ENCODE assay signal across 9 cellular contexts in genomic region chr1:216119600-216119999, GRCh38.
DNase-seq lines count a peak whose midpoint lies in the region; ATAC-seq and TF ChIP-seq lines count a peak whose summit lies in the region.
"Had no signal": no experiment of that assay in that cellular context is flagged by ENCODE, and none has a peak within 500 bp of the region (broad histone marks: within the 10 kb centered on the region; RNA-seq: fewer than 3 reads in every experiment).

No MANE protein-coding gene starts in this region.

- no peak overlapping the region for H2AFZ ChIP-seq in neural progenitor cell (replicated peaks)

- no peaks in the 10 kb centered on the region for H3K36me3 Mint-ChIP-seq in neural progenitor cell
- H3K36me3 Mint-ChIP-seq: brain had no signal

- no peaks in the 10 kb centered on the region for H3K9me3 Mint-ChIP-seq in neural progenitor cell

- H4K20me1 ChIP-seq in neural progenitor cell (ENCODE audit: low read depth) = no peaks in the 10 kb centered on the region

- H3K27ac Mint-ChIP-seq in neural progenitor cell = no peak overlapping the region
- H3K27ac Mint-ChIP-seq: brain had no signal

- no peak overlapping the region for H3K9ac ChIP-seq in neural progenitor cell

- intact Hi-C loops in ovary (cut with DNase I) = no loop called here

- H3K4me1 ChIP-seq in neural progenitor cell (no peaks in the 10 kb centered on the region), ovary (ENCODE audit: insufficient read depth) (no peaks in the 10 kb centered on the region), right atrium auricular region (no peaks in the 10 kb centered on the region)

- no peaks in the 10 kb centered on the region for H3K4me1 Mint-ChIP-seq in neural progenitor cell

- no peak overlapping the region for H3K4me3 ChIP-seq in neural progenitor cell
- no peak overlapping the region for H3K4me3 ChIP-seq in ovary
- H3K4me3 ChIP-seq in right atrium auricular region = no peak overlapping the region

- H3K9me3 ChIP-seq in neural progenitor cell (ENCODE audit: low read depth) = no peaks in the 10 kb centered on the region
- H3K9me3 ChIP-seq in ovary = no peaks in the 10 kb centered on the region
- no peaks in the 10 kb centered on the region for H3K9me3 ChIP-seq in right atrium auricular region

- H3K79me2 ChIP-seq in neural progenitor cell (ENCODE audit: low read depth) = no peaks in the 10 kb centered on the region

- WGBS in ovary, 3 donors = 51 to 55% (median 52%) methylated on average over 2 of the region's 2 CpGs

- no peak overlapping the region for H3K27ac ChIP-seq in VCaP
- no peak overlapping the region for H3K27ac ChIP-seq in neural progenitor cell
- H3K27ac ChIP-seq in ovary = no peak overlapping the region
- H3K27ac ChIP-seq in right atrium auricular region = no peak overlapping the region

- TF ChIP-seq EP300 in ovary (IDR thresholded peaks at IDR 0.05) = no peak

- H3K27me3 Mint-ChIP-seq in neural progenitor cell (ENCODE audit: insufficient read depth, low read depth) = no peaks in the 10 kb centered on the region
- H3K27me3 Mint-ChIP-seq: brain had no signal

- no peaks in the 10 kb centered on the region for H3F3A ChIP-seq in neural progenitor cell (ENCODE audit: low read depth)

- H3K36me3 ChIP-seq in neural progenitor cell = no peaks in the 10 kb centered on the region
- H3K36me3 ChIP-seq in ovary = no peaks in the 10 kb centered on the region
- H3K36me3 ChIP-seq in right atrium auricular region = no peaks in the 10 kb centered on the region

- DNase-seq in ACHN (peak; percentile 61), HuH-7.5 (ENCODE audit: low spot score) (peak; percentile 5), neural progenitor cell (ENCODE audit: low spot score) (peak; percentile 17), midbrain (lab: John Stamatoyannopoulos, UW) (no peak), ovary (no peak), right atrium auricular region (ENCODE audit: low spot score) (no peak)

- TF ChIP-seq CTCF in VCaP (conservative IDR thresholded peaks at IDR 0.05) (peak; percentile 79), neural progenitor cell (IDR thresholded peaks at IDR 0.05) (peak; percentile 54), ovary (IDR thresholded peaks at IDR 0.05) (no peak), right atrium auricular region (IDR thresholded peaks at IDR 0.05) (peak in 1 of 2 donors; percentile 30)

- ATAC-seq in GM18858 (IDR thresholded peaks at IDR 0.05; ENCODE audit: unreplicated experiment) = peak; percentile 69

- no peak overlapping the region for H3K4me2 ChIP-seq in neural progenitor cell

- H3K27me3 ChIP-seq in neural progenitor cell = no peaks in the 10 kb centered on the region
- no peaks in the 10 kb centered on the region for H3K27me3 ChIP-seq in ovary
- H3K27me3 ChIP-seq in right atrium auricular region = no peaks in the 10 kb centered on the region

- in situ Hi-C loops in ACHN (cut with HindIII; ENCODE audit: low pct_ligation_motif_present, low pct_unique_long_range_greater_than_20kb, low sequenced_read_pairs) = no loop called here

- TF ChIP-seq POLR2A in ovary (IDR thresholded peaks at IDR 0.05) = no peak

- no peak overlapping the region for H3K4me3 Mint-ChIP-seq in neural progenitor cell
- H3K4me3 Mint-ChIP-seq: brain had no signal

Comparison
In these comparisons a context has a peak if more than half of its experiments do, and no peak if none do; other contexts are left out.
1. DNase-seq: peak in ACHN (single experiment), HuH-7.5 (single experiment) and neural progenitor cell (single experiment); none in midbrain (single experiment), ovary (0 of 5) and right atrium auricular region (single experiment).
2. CTCF ChIP-seq: peak in VCaP (single experiment) and neural progenitor cell (single experiment); none in ovary (0 of 3).